14 cellular contexts compared by ENCODE assay signal in genomic region chr6:15595461-15596173, GRCh38.
A peak's percentile ranks its signal among the peaks of the same experiment; 100 is the strongest.
DNase-seq lines count a peak whose midpoint lies in the region; ATAC-seq, FAIRE-seq and TF ChIP-seq lines count a peak whose summit lies in the region.
"Had no signal": no experiment of that assay in that cellular context is flagged by ENCODE, and none has a peak within 500 bp of the region (broad histone marks: within the 10 kb centered on the region; RNA-seq: fewer than 3 reads in every experiment).

No MANE protein-coding gene starts in this region.

- H3K27ac ChIP-seq in psoas muscle = peak overlapping the region; percentile 70

- H3K4me1 ChIP-seq in psoas muscle = peaks cover 34% of the 10 kb centered on the region

- 16 to 31% (median 19%) methylated on average over 7 of the region's 7 CpGs for WGBS in psoas muscle, 3 donors

- intact Hi-C loops in psoas muscle (cut with DNase I) = loop anchor here in 1 of 2 donors (5.0 kb wide), 1 partner anchor 68 kb away; no protein-coding TSS in a partner anchor

- H3K27me3 ChIP-seq in psoas muscle (ENCODE audit: insufficient read depth in 3 of 3, low read length in 2 of 3) = no peaks in the 10 kb centered on the region

- H3K36me3 ChIP-seq in psoas muscle (ENCODE audit: insufficient read depth in 1 of 2, low read depth in 1 of 2) = no peaks in the 10 kb centered on the region

- FAIRE-seq in GM19239 (lab: Jason Lieb, UNC) = peak; percentile 39

- no peak overlapping the region for H3K4me3 ChIP-seq in psoas muscle

- TF ChIP-seq CTCF in psoas muscle (IDR thresholded peaks at IDR 0.05) = no peak

- H3K9me3 ChIP-seq in psoas muscle = no peaks in the 10 kb centered on the region

- ATAC-seq in psoas muscle = peak; percentile 59 to 88 (median 84)
- no peak for ATAC-seq in stimulated activated naive CD8-positive, alpha-beta T cell treated with anti-CD3 and anti-CD28 coated beads, Interleukin-15, Interleukin-2, amounts not matched to agents 100 U/mL and 50 U/mL, for 24 hours
- ATAC-seq in HG02981 (IDR thresholded peaks at IDR 0.05; ENCODE audit: unreplicated experiment) = no peak

- DNase-seq in GM19239 (ENCODE audit: insufficient read length, low spot score) (no peak), SIG-M5 treated with dmso at 0.1 percent for 504 hours (lab: John Stamatoyannopoulos, UW; ENCODE audit: unreplicated experiment) (peak; percentile 78), fibroblast of peridontal ligament (ENCODE audit: extremely low read depth) (peak; percentile 30), psoas muscle (no peak), KG1 (lab: John Stamatoyannopoulos, UW) (no peak), DMS53 treated with DMSO at 0.1 percent for 48 hours (lab: John Stamatoyannopoulos, UW; ENCODE audit: unreplicated experiment) (no peak)
- no peak for DNase-seq in stimulated activated naive CD8-positive, alpha-beta T cell treated with anti-CD3 and anti-CD28 coated beads, Interleukin-15, Interleukin-2, amounts not matched to agents 100 U/mL and 50 U/mL, for 24 hours
- DNase-seq: activated T-cell treated with anti-CD3 and anti-CD28 coated beads, Interleukin-2, amount 50 U/mL, for 1 hour; endodermal cell; H7; NCI-H1694; stimulated activated CD4-positive, alpha-beta T cell treated with anti-CD3 and anti-CD28 coated beads, Interleukin-4, amount 100 ng/mL, for 24 hours; stimulated activated naive CD4-positive, alpha-beta T cell had no signal

Comparison
In these comparisons a context has a peak if more than half of its experiments do, and no peak if none do; other contexts are left out.
1. DNase-seq: peak in SIG-M5 treated with dmso at 0.1 percent for 504 hours (single experiment) and fibroblast of peridontal ligament (single experiment); none in GM19239 (single experiment), psoas muscle (0 of 2), stimulated activated naive CD8-positive, alpha-beta T cell treated with anti-CD3 and anti-CD28 coated beads, Interleukin-15, Interleukin-2, amounts not matched to agents 100 U/mL and 50 U/mL, for 24 hours (single experiment), KG1 (single experiment) and DMS53 treated with DMSO at 0.1 percent for 48 hours (single experiment).
2. ATAC-seq: peak in psoas muscle (4 of 4); none in stimulated activated naive CD8-positive, alpha-beta T cell treated with anti-CD3 and anti-CD28 coated beads, Interleukin-15, Interleukin-2, amounts not matched to agents 100 U/mL and 50 U/mL, for 24 hours (single experiment) and HG02981 (single experiment).